In genomic region chr6:39113788-39114187, GRCh38 we compare ENCODE assay signal across 9 cellular contexts. TPM values are rescaled to one million over a fixed set of nuclear protein-coding genes. Genes with fewer than 3 reads are reported as not detected.
DNase-seq lines count a peak whose midpoint lies in the region; ATAC-seq and TF ChIP-seq lines count a peak whose summit lies in the region.
"Had no signal": no experiment of that assay in that cellular context is flagged by ENCODE, and none has a peak within 500 bp of the region (broad histone marks: within the 10 kb centered on the region; RNA-seq: fewer than 3 reads in every experiment).

No MANE protein-coding gene starts in this region.

- H3F3A ChIP-seq in GM23338 (replicated peaks; ENCODE audit: low read depth): 0 out of 2 replicates have a peak, but pooled peaks cover 10% of the 10 kb centered on the region
- H3F3A ChIP-seq in OCI-LY1 (ENCODE audit: insufficient read depth, low read length): no peaks in the 10 kb centered on the region

- H3K4me3 Mint-ChIP-seq in GM23338: peak overlapping the region; percentile 84
- peak overlapping the region; percentile 71 for H3K4me3 Mint-ChIP-seq in endodermal cell

- H3K27ac Mint-ChIP-seq in GM23338 (no peak overlapping the region), endodermal cell (no peak overlapping the region)

- H3K36me3 Mint-ChIP-seq in GM23338 (ENCODE audit: low read depth): no peaks in the 10 kb centered on the region
- no peaks in the 10 kb centered on the region for H3K36me3 Mint-ChIP-seq in endodermal cell (ENCODE audit: low read depth)

- H3K79me2 ChIP-seq in GM23338 (replicated peaks; ENCODE audit: insufficient read depth) (no peaks in the 10 kb centered on the region), OCI-LY1 (ENCODE audit: insufficient read depth, low read length) (no peaks in the 10 kb centered on the region)

- H3K9me3 ChIP-seq in OCI-LY1 (ENCODE audit: low read length) (no peaks in the 10 kb centered on the region), endodermal cell (ENCODE audit: control insufficient read depth, low read length) (no peaks in the 10 kb centered on the region)

- no peaks in the 10 kb centered on the region for H3K9me3 Mint-ChIP-seq in GM23338
- no peaks in the 10 kb centered on the region for H3K9me3 Mint-ChIP-seq in endodermal cell

- ATAC-seq in GM23338: no peak

- H3K4me3 ChIP-seq in GM23338: peak overlapping the region; percentile 83
- peak overlapping the region; percentile 73 for H3K4me3 ChIP-seq in OCI-LY1 (ENCODE audit: low read depth, low read length, poor library complexity, severe bottlenecking)
- peak overlapping the region; percentile 90 for H3K4me3 ChIP-seq in endodermal cell (ENCODE audit: low read length)
- H3K4me3 ChIP-seq in rectal smooth muscle tissue (ENCODE audit: low read length): peak overlapping the region; percentile 64

- no peaks in the 10 kb centered on the region; the same call in 1 of the 2 replicates for H3K36me3 ChIP-seq in GM23338 (ENCODE audit: insufficient read depth)
- H3K36me3 ChIP-seq in OCI-LY1 (ENCODE audit: insufficient read depth, low read length): peaks cover 13% of the 10 kb centered on the region; the same call in 1 of the 2 replicates
- peaks cover 14% of the 10 kb centered on the region for H3K36me3 ChIP-seq in endodermal cell (ENCODE audit: control insufficient read depth, insufficient read depth, low read length)
- H3K36me3 ChIP-seq in rectal smooth muscle tissue (ENCODE audit: control insufficient read depth, insufficient read depth, low read length): no peaks in the 10 kb centered on the region

- no peaks in the 10 kb centered on the region for H4K20me1 ChIP-seq in GM23338 (replicated peaks; ENCODE audit: insufficient read depth)
- no peaks in the 10 kb centered on the region for H4K20me1 ChIP-seq in OCI-LY1 (ENCODE audit: insufficient read depth, low read length)

- H3K4me1 Mint-ChIP-seq in GM23338: peaks cover 15% of the 10 kb centered on the region
- H3K4me1 Mint-ChIP-seq in endodermal cell: peaks cover 20% of the 10 kb centered on the region

- peak overlapping the region; percentile 76 for H3K9ac ChIP-seq in OCI-LY1 (ENCODE audit: low read length)
- no peak overlapping the region for H3K9ac ChIP-seq in endodermal cell (ENCODE audit: extremely low read depth, low read length, poor library complexity, severe bottlenecking)
- no peak overlapping the region for H3K9ac ChIP-seq in rectal smooth muscle tissue (ENCODE audit: low read length)

- H3K4me1 ChIP-seq in GM23338 (ENCODE audit: insufficient read depth): peaks cover 17% of the 10 kb centered on the region
- H3K4me1 ChIP-seq in OCI-LY1 (ENCODE audit: insufficient read depth, low read length, severe bottlenecking): peaks cover 19% of the 10 kb centered on the region
- H3K4me1 ChIP-seq in endodermal cell (ENCODE audit: control insufficient read depth, insufficient read depth, low read length): no peaks in the 10 kb centered on the region
- H3K4me1 ChIP-seq in rectal smooth muscle tissue (ENCODE audit: control insufficient read depth, insufficient read depth, low read length): peaks cover 6% of the 10 kb centered on the region

- TF ChIP-seq CTCF in GM23338 (conservative IDR thresholded peaks at IDR 0.05; ENCODE audit: low read depth in 2 of 2) (no peak), OCI-LY1 (IDR thresholded peaks at IDR 0.05; ENCODE audit: low read length) (no peak), endodermal cell (conservative IDR thresholded peaks at IDR 0.05) (no peak)

- DNase-seq in GM23338 (ENCODE audit: low spot score) (no peak), endodermal cell (no peak), RPMI8226 (no peak), NCI-H187 treated with DMSO at 0.1 percent for 48 hours (lab: John Stamatoyannopoulos, UW) (no peak), NCI-H1092 treated with DMSO at 0.1 percent for 48 hours (lab: John Stamatoyannopoulos, UW) (no peak)
- DNase-seq in activated CD4-positive, alpha-beta T cell treated with anti-CD3 and anti-CD28 coated beads, Interleukin-2, amount 50 U/mL, for 48 hours: no peak
- DNase-seq: activated CD4-positive, alpha-beta T cell treated with anti-CD3 and anti-CD28 coated beads, Interleukin-2, amount 50 U/mL, for 1 hour had no signal

- H3K27me3 Mint-ChIP-seq in GM23338 (ENCODE audit: insufficient read depth, low read depth, poor library complexity) (peaks cover 3% of the 10 kb centered on the region), endodermal cell (ENCODE audit: insufficient read depth) (peaks cover 31% of the 10 kb centered on the region)

- H3K9me2 ChIP-seq in GM23338 (ENCODE audit: insufficient read depth) (no peaks in the 10 kb centered on the region), OCI-LY1 (ENCODE audit: low read depth, low read length) (no peaks in the 10 kb centered on the region)

- H3K27me3 ChIP-seq in GM23338 (ENCODE audit: insufficient read depth) (0 out of 2 replicates have a peak, but pooled peaks cover 4% of the 10 kb centered on the region), OCI-LY1 (ENCODE audit: insufficient read depth, low read length) (no peaks in the 10 kb centered on the region), endodermal cell (ENCODE audit: control insufficient read depth, insufficient read depth, low read length, poor library complexity, severe bottlenecking) (peaks cover 30% of the 10 kb centered on the region), rectal smooth muscle tissue (ENCODE audit: control insufficient read depth, insufficient read depth, low read length) (no peaks in the 10 kb centered on the region)

- H3K4me2 ChIP-seq in GM23338: peak overlapping the region; percentile 94
- peak overlapping the region; percentile 88 for H3K4me2 ChIP-seq in OCI-LY1 (ENCODE audit: low read length)

- H2AFZ ChIP-seq in GM23338 (no peak overlapping the region), OCI-LY1 (ENCODE audit: low read length) (peak overlapping the region; percentile 48; the same call in 1 of the 2 replicates)

- no peak overlapping the region for H3K27ac ChIP-seq in GM23338 (ENCODE audit: low read depth)
- H3K27ac ChIP-seq in OCI-LY1 (ENCODE audit: low read depth, low read length, poor library complexity, severe bottlenecking): no peak overlapping the region
- H3K27ac ChIP-seq in endodermal cell (ENCODE audit: low read depth, low read length): no peak overlapping the region
- H3K27ac ChIP-seq in rectal smooth muscle tissue (ENCODE audit: low read depth, low read length): no peak overlapping the region

- WGBS in endodermal cell (ENCODE audit: insufficient coverage in 1 of 2, insufficient read length in 1 of 2), 2 experiments: 75% methylated on average over 1 of the region's 1 CpG; no CpG with 5 or more reads in 1 of the 2 experiments

TF ChIP-seq in GM23338, 12 proteins besides CTCF, POLR2A, EP300 and RAD21 (continues in another document):
- TF ChIP-seq JUNB (IDR thresholded peaks at IDR 0.05; ENCODE audit: unreplicated experiment): no peak

RNA-seq across cellular contexts. Expression of gene SAYSD1, which starts 1.2 kb away (rescaled TPM):
- total RNA-seq in GM23338 (2014; rRNA removed; shearing (Covaris generic)): 9.5 and 10.0 TPM in 2 replicates
- polyA plus RNA-seq in GM23338 (2016; fragmentation: Nextera tagmentation; extraction: Ambion mirVana): 8.2 and 9.2 TPM in 2 replicates
- total RNA-seq in endodermal cell: 10 to 100 TPM in 1 of 2 donors, 1 to 10 TPM in 1; 7.2 to 13.0 TPM
- polyA plus RNA-seq in endodermal cell (2013, experiment 1 of 2): 12.8 TPM
- 11.6 TPM for polyA plus RNA-seq in endodermal cell (2013, experiment 2 of 2)
